Comparison of ENCODE assay signal across 18 cellular contexts in the genomic region with DNA sequence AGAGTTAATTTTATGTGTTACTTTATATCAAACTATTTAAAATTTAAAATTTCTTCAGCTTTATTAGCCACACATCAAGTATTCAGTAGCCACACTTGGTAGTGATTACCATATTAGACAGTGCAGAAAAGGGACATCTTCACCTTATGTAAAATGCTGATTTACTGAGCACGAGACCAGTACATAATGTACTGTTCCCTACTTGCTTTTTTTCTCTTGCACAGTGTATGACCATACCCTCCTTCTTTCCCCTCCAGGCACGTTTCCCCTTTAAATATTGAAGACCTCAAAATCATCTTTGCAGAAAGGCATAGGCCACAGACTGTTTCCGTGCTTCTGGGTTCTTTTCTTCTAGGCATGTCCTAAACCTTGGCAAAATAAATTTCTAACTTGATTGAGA.
"Had no signal": no experiment of that assay in that cellular context is flagged by ENCODE, and none has a peak within 500 bp of the region (broad histone marks: within the 10 kb centered on the region; RNA-seq: fewer than 3 reads in every experiment).

No MANE protein-coding gene starts in this region.

- H3K27ac Mint-ChIP-seq: activated T-helper 17 cell treated with anti-CD3 and anti-CD28 coated beads, Interleukin-2, amount 50 U/mL, for 72 hours had no signal

- H3K9me3 ChIP-seq: colonic mucosa, esophagus squamous epithelium, psoas muscle, spleen, upper lobe of left lung had no signal

- H3K27ac ChIP-seq: colonic mucosa, psoas muscle, SK-N-MC, spleen, upper lobe of left lung had no signal

- H3K4me3 Mint-ChIP-seq: activated T-helper 17 cell treated with anti-CD3 and anti-CD28 coated beads, Interleukin-2, amount 50 U/mL, for 72 hours; natural killer cell had no signal

- DNase-seq: activated CD4-positive, alpha-beta T cell treated with anti-CD3 and anti-CD28 coated beads, Interleukin-2, amount 50 U/mL, for 4 hours; activated CD4-positive, CD25-positive, alpha-beta regulatory T cell treated with anti-CD3 and anti-CD28 coated beads, Interleukin-2, amount 50 U/mL, for 72 hours; activated naive CD4-positive, alpha-beta T cell treated with Interleukin-2 at 50 U/mL for 16 hours; caudate nucleus; colonic mucosa; esophagus squamous epithelium; glutamatergic neuron; hypothalamus; kidney; mesenchymal stem cell; natural killer cell; psoas muscle; spleen; T-helper 9 cell; upper lobe of left lung had no signal

- H3K4me3 ChIP-seq: colonic mucosa, esophagus squamous epithelium, psoas muscle, SK-N-MC, spleen, upper lobe of left lung had no signal

- H3K27me3 ChIP-seq: colonic mucosa, esophagus squamous epithelium, spleen, upper lobe of left lung had no signal

- H3K9me3 Mint-ChIP-seq: activated T-helper 17 cell treated with anti-CD3 and anti-CD28 coated beads, Interleukin-2, amount 50 U/mL, for 72 hours; natural killer cell had no signal

- H3K27me3 Mint-ChIP-seq: activated T-helper 17 cell treated with anti-CD3 and anti-CD28 coated beads, Interleukin-2, amount 50 U/mL, for 72 hours had no signal

- H3K36me3 ChIP-seq: colonic mucosa had no signal

- H3K4me1 ChIP-seq: colonic mucosa had no signal

- H3K36me3 Mint-ChIP-seq: natural killer cell had no signal

- ATAC-seq: activated T-helper 17 cell treated with anti-CD3 and anti-CD28 coated beads, Interleukin-2, amount 50 U/mL, for 72 hours; natural killer cell; psoas muscle; sciatic nerve had no signal
